In the genomic region with DNA sequence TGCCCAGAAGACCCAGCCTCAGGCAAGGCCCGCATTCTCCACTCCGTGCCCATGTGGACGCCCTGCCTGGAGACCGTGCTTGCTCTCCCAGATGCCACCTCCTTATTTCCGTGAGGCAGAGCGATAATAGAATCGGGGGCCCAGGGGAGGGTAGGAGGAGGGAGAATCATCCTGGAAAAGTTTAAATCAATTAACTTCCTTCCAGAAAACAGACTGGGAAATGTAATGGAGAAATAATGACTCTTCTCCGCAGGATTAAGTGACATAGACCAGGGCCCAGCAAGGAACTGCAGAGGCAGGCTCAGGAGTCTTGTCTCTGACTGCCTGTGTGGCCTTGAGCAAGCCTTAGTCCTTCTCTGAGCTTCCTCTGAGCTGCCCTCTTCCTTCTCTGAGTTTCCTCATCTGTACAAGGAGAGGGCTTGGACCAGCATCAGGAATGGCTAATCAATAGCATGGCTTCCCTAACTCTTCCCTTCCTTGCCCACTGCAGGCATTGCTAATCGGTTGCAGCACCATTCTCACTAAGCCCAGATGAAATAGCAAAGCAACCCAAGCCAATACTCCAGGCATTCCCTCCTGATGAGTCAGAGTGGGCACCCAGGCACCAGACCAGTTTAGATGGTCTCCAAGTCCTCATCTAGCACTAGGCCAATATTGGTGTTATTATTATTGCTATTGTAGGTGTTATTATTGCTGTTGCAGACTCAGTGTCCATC, we compare ENCODE assay signal across 23 cellular contexts.
"Had no signal": no experiment of that assay in that cellular context is flagged by ENCODE, and none has a peak within 500 bp of the region (broad histone marks: within the 10 kb centered on the region; RNA-seq: fewer than 3 reads in every experiment).

No MANE protein-coding gene starts in this region.

- H3K4me3 ChIP-seq: heart left ventricle, right atrium auricular region, spleen, testis, transverse colon had no signal

- DNase-seq: activated CD4-positive, alpha-beta T cell treated with anti-CD3 and anti-CD28 coated beads for 1 hour; activated CD4-positive, alpha-beta T cell treated with anti-CD3 and anti-CD28 coated beads, Interleukin-2, amount 50 U/mL, for 1 hour; activated CD8-positive, alpha-beta T cell treated with anti-CD3 and anti-CD28 coated beads for 36 hours; activated gamma-delta T cell treated with Interleukin-2 at 50 U/mL for 16 hours; activated naive CD4-positive, alpha-beta T cell treated with anti-CD3 and anti-CD28 coated beads, Interleukin-2, amount 50 U/mL, for 16 hours; activated naive CD8-positive, alpha-beta T cell treated with anti-CD3 and anti-CD28 coated beads, Interleukin-2, amount 50 U/mL, for 24 hours; activated T-cell treated with anti-CD3 and anti-CD28 coated beads, Interleukin-2, amount 50 U/mL, for 4 hours; amygdala; caudate nucleus; cortex of kidney; foreskin keratinocyte; heart left ventricle; hypothalamus; immature natural killer cell; kidney; naive thymus-derived CD8-positive, alpha-beta T cell; occipital lobe; spleen; stimulated activated CD4-positive, alpha-beta T cell treated with anti-CD3 and anti-CD28 coated beads, Interleukin-2, amount 100 ng/mL, for 48 hours; stimulated activated naive CD8-positive, alpha-beta T cell treated with anti-CD3 and anti-CD28 coated beads, Interleukin-15, Interleukin-2, amounts not matched to agents 100 U/mL and 50 U/mL, for 24 hours; testis; transverse colon had no signal
